Comparison of ENCODE assay signal across 1 cellular context in the genomic region with DNA sequence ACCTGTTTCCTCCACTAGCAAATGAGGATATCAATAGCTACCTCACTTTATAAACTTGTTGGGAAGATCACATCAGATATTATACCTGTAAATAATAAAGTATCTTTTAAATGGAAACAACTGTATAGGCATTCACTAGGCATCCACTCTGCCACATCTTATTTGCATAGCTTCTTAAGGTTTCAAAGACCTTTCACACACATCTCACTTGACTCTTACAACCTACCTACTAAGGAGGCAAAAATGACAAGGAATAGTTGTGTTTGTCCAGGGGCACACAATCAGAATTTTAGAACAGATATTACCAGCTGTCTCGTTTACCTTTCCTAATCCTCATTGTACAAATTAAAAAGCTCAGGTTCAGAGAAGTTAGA.
TF ChIP-seq lines count a peak whose summit lies in the region.

No MANE protein-coding gene starts in this region.

TF ChIP-seq in GM23338, 12 proteins besides CTCF, POLR2A, EP300 and RAD21 (continued from another document):
- TF ChIP-seq, protein P1, sequence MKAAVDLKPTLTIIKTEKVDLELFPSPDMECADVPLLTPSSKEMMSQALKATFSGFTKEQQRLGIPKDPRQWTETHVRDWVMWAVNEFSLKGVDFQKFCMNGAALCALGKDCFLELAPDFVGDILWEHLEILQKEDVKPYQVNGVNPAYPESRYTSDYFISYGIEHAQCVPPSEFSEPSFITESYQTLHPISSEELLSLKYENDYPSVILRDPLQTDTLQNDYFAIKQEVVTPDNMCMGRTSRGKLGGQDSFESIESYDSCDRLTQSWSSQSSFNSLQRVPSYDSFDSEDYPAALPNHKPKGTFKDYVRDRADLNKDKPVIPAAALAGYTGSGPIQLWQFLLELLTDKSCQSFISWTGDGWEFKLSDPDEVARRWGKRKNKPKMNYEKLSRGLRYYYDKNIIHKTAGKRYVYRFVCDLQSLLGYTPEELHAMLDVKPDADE (IDR thresholded peaks at IDR 0.05), result no peak
TF ChIP-seq in GM23338: peak in this region for 0.
